Comparison of ENCODE assay signal across 8 cellular contexts in genomic region chr1:84689514-84690396, GRCh38. TPM values are rescaled to one million over a fixed set of nuclear protein-coding genes. Genes with fewer than 3 reads are reported as not detected.
DNase-seq lines count a peak whose midpoint lies in the region; ATAC-seq and TF ChIP-seq lines count a peak whose summit lies in the region.

No MANE protein-coding gene starts in this region.

- peaks cover 0 to 4% (median 0%) of the 10 kb centered on the region in 3 donors for H3K36me3 Mint-ChIP-seq in CD8-positive, alpha-beta memory T cell

- POLR2A ChIA-PET in CD8-positive, alpha-beta memory T cell (lab: Charles Lee), result no interaction called here

- H3K4me3 ChIP-seq in CD8-positive, alpha-beta memory T cell (ENCODE audit: low read length), result peak overlapping the region; percentile 59
- H3K4me3 ChIP-seq in SJCRH30, result peak overlapping the region; percentile 65
- peak overlapping the region; percentile 95 for H3K4me3 ChIP-seq in coronary artery
- H3K4me3 ChIP-seq in lung, result peak overlapping the region; percentile 93

- no peaks in the 10 kb centered on the region for H3K27me3 Mint-ChIP-seq in CD8-positive, alpha-beta memory T cell
- no peaks in the 10 kb centered on the region for H3K27me3 Mint-ChIP-seq in stimulated activated naive CD8-positive, alpha-beta T cell treated with anti-CD3 and anti-CD28 coated beads, Interleukin-15, amount 100 ng/mL, for 72 hours

- no peaks in the 10 kb centered on the region for H3K36me3 ChIP-seq in CD8-positive, alpha-beta memory T cell (ENCODE audit: insufficient read depth, low read length)
- no peaks in the 10 kb centered on the region for H3K36me3 ChIP-seq in SJCRH30
- no peaks in the 10 kb centered on the region for H3K36me3 ChIP-seq in lung (ENCODE audit: control insufficient read depth in 2 of 2, insufficient read depth in 2 of 2, low read length in 2 of 2)

- no peaks in the 10 kb centered on the region for H3K27me3 ChIP-seq in CD8-positive, alpha-beta memory T cell (ENCODE audit: insufficient read depth, low read length, poor library complexity, severe bottlenecking)
- H3K27me3 ChIP-seq in SJCRH30, result no peaks in the 10 kb centered on the region
- no peaks in the 10 kb centered on the region for H3K27me3 ChIP-seq in lung (ENCODE audit: control insufficient read depth, insufficient read depth)

- no peak for DNase-seq in CD8-positive, alpha-beta memory T cell
- DNase-seq in HUDEP-2 (lab: John Stamatoyannopoulos, UW; ENCODE audit: unreplicated experiment in 76 of 76) (peak in 58 of 76 experiments; percentile 7 to 65 (median 42)), SJCRH30 (peak; percentile 68 to 73), coronary artery (ENCODE audit: low spot score) (peak; percentile 77), lung (ENCODE audit: low spot score) (peak; percentile 49), NCI-H2081 treated with DMSO at 0.1 percent for 48 hours (lab: John Stamatoyannopoulos, UW) (no peak)
- no peak for DNase-seq in stimulated activated naive CD8-positive, alpha-beta T cell treated with anti-CD3 and anti-CD28 coated beads, Interleukin-15, amount 100 ng/mL, for 72 hours

- no peaks in the 10 kb centered on the region for H3K9me3 ChIP-seq in CD8-positive, alpha-beta memory T cell (ENCODE audit: low read length)
- H3K9me3 ChIP-seq in SJCRH30 (replicated peaks) (no peaks in the 10 kb centered on the region), lung (ENCODE audit: control insufficient read depth in 2 of 2, insufficient read depth in 1 of 2, low read length in 1 of 2) (peaks cover 0 to 2% of the 10 kb centered on the region in 2 donors)

- H3K4me3 Mint-ChIP-seq in CD8-positive, alpha-beta memory T cell, result peak overlapping the region; percentile 83 to 99 (median 93)
- peak overlapping the region; percentile 92 to 99 for H3K4me3 Mint-ChIP-seq in stimulated activated naive CD8-positive, alpha-beta T cell treated with anti-CD3 and anti-CD28 coated beads, Interleukin-15, amount 100 ng/mL, for 72 hours

- WGBS in lung, 2 donors, result 3 to 4% methylated on average over 52 to 67 of the region's 67 CpGs

- H3K27ac Mint-ChIP-seq in CD8-positive, alpha-beta memory T cell, result peak overlapping the region; percentile 82 to 99 (median 92)
- no peak overlapping the region for H3K27ac Mint-ChIP-seq in stimulated activated naive CD8-positive, alpha-beta T cell treated with anti-CD3 and anti-CD28 coated beads, Interleukin-15, amount 100 ng/mL, for 72 hours

- CTCF ChIA-PET in CD8-positive, alpha-beta memory T cell (lab: Charles Lee), result interaction anchor here (1.0 to 1.2 kb wide), 2 partner anchors 9 to 35 kb away, joined by 4 read pairs; no protein-coding TSS in a partner anchor

- H3K27ac ChIP-seq in CD8-positive, alpha-beta memory T cell (ENCODE audit: low read depth, low read length), result peak overlapping the region; percentile 85
- H3K27ac ChIP-seq in SJCRH30 (peak overlapping the region; percentile 63), coronary artery (peak overlapping the region; percentile 87 to 93), lung (ENCODE audit: low read depth in 1 of 2, low read length in 1 of 2) (peak overlapping the region; percentile 72 to 89)

- no peaks in the 10 kb centered on the region for H3K9me3 Mint-ChIP-seq in CD8-positive, alpha-beta memory T cell
- H3K9me3 Mint-ChIP-seq in stimulated activated naive CD8-positive, alpha-beta T cell treated with anti-CD3 and anti-CD28 coated beads, Interleukin-15, amount 100 ng/mL, for 72 hours, result no peaks in the 10 kb centered on the region

- TF ChIP-seq CTCF in coronary artery (IDR thresholded peaks at IDR 0.05) (no peak), lung (IDR thresholded peaks at IDR 0.05; ENCODE audit: control extremely low read depth, extremely low read depth) (no peak)

- ATAC-seq in GM19023 (IDR thresholded peaks at IDR 0.05; ENCODE audit: unreplicated experiment) (peak; percentile 38), lung (ENCODE audit: insufficient read depth, low FRiP score) (peak; percentile 59)
- no peak for ATAC-seq in stimulated activated naive CD8-positive, alpha-beta T cell treated with anti-CD3 and anti-CD28 coated beads, Interleukin-15, amount 100 ng/mL, for 72 hours

- peaks cover 39 to 68% (median 66%) of the 10 kb centered on the region in 3 donors for H3K4me1 Mint-ChIP-seq in CD8-positive, alpha-beta memory T cell
- H3K4me1 Mint-ChIP-seq in stimulated activated naive CD8-positive, alpha-beta T cell treated with anti-CD3 and anti-CD28 coated beads, Interleukin-15, amount 100 ng/mL, for 72 hours, result peaks cover 53% of the 10 kb centered on the region

- H3K4me1 ChIP-seq in CD8-positive, alpha-beta memory T cell (ENCODE audit: insufficient read depth, low read length), result peaks cover 36% of the 10 kb centered on the region
- H3K4me1 ChIP-seq in SJCRH30 (no peaks in the 10 kb centered on the region), lung (ENCODE audit: control insufficient read depth in 2 of 2, insufficient read depth in 2 of 2, low read length in 2 of 2) (peaks cover 2 to 4% of the 10 kb centered on the region in 2 donors)

RNA-seq across cellular contexts. Expression of gene SSX2IP, which starts 0.5 kb away (rescaled TPM):
- total RNA-seq in CD8-positive, alpha-beta memory T cell, result 10 to 100 TPM; 10.4 to 11.4 TPM
- 8.5 TPM for polyA plus RNA-seq in CD8-positive, alpha-beta memory T cell
- 23.9 and 27.2 TPM in 2 replicates for total RNA-seq in SJCRH30 (2014; rRNA removed; shearing (Covaris generic))
- 10 to 100 TPM in 1 of 2 donors, 1 to 10 TPM in 1; 7.2 to 12.1 TPM for total RNA-seq in lung
- 1 to 10 TPM; 2.7 to 3.0 TPM for polyA plus RNA-seq in lung

Comparison
In these comparisons a context has a peak if more than half of its experiments do, and no peak if none do; other contexts are left out.
1. DNase-seq: peak in HUDEP-2 (58 of 76), SJCRH30 (2 of 2), coronary artery (single experiment) and lung (single experiment); none in CD8-positive, alpha-beta memory T cell (0 of 5), stimulated activated naive CD8-positive, alpha-beta T cell treated with anti-CD3 and anti-CD28 coated beads, Interleukin-15, amount 100 ng/mL, for 72 hours (0 of 2) and NCI-H2081 treated with DMSO at 0.1 percent for 48 hours (single experiment).
2. H3K27ac Mint-ChIP-seq: peak in CD8-positive, alpha-beta memory T cell (8 of 8); none in stimulated activated naive CD8-positive, alpha-beta T cell treated with anti-CD3 and anti-CD28 coated beads, Interleukin-15, amount 100 ng/mL, for 72 hours (0 of 2).
3. Peak in every context shown above with its lines, with median percentiles within 50 percentile points of each other: H3K27ac ChIP-seq and H3K4me3 ChIP-seq.